1 cellular context compared by ENCODE assay signal in the genomic region with DNA sequence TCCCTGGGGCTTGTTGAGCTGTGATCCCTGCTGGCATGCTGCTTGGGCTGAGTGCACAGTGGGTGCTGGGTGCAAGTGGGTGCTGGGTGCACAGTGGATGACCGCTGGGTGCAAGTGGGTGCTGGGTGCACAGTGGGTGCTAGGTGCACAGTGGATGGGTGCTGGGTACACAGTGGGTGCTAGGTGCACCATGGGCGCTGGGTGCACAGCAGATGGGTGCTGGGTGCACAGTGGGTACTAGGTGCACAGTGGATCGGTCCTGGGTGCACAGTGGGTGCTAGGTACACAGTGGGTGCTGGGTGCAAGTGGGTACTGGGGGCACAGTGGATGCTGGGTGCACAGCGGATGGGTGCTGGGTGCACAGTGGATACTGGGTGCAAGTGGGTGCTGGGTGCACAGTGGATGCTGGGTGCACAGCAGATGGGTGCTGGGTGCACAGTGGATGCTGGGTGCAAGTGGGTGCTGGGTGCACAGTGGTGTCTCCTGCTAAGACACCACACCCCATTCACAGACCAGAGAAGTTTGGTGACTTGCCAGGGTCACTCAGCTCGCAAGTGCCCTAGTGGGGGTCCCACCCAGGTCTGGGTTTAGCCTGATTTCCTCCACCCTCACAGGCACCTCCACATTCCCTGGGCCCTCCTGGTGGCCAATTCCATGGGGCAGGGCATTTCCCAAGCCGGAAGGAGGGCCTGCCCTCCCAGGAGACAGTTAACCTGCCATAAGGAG.
A peak's percentile ranks its signal among the peaks of the same experiment; 100 is the strongest.
TF ChIP-seq lines count a peak whose summit lies in the region.

No MANE protein-coding gene starts in this region.

TF ChIP-seq in HepG2, 621 proteins besides CTCF, POLR2A, EP300 and RAD21 (continued from another document):
- TF ChIP-seq ATF5 (CRISPR knock-in tag; IDR thresholded peaks at IDR 0.05; ENCODE audit: low read depth) (no peak), CCAR2 (optimal IDR thresholded peaks at IDR 0.05; ENCODE audit: low read depth, low read length) (no peak), ZNF768 (CRISPR knock-in tag; IDR thresholded peaks at IDR 0.05) (peak; percentile 90), ZNF317 (CRISPR knock-in tag; IDR thresholded peaks at IDR 0.05) (no peak)
